Comparison of ENCODE assay signal across 12 cellular contexts in genomic region chr1:9443913-9444445, GRCh38.
DNase-seq lines count a peak whose midpoint lies in the region; ATAC-seq and TF ChIP-seq lines count a peak whose summit lies in the region.
"Had no signal": no experiment of that assay in that cellular context is flagged by ENCODE, and none has a peak within 500 bp of the region (broad histone marks: within the 10 kb centered on the region; RNA-seq: fewer than 3 reads in every experiment).

No MANE protein-coding gene starts in this region.

- peak in 1 of 2 donors; percentile 31 for TF ChIP-seq POLR2A in thyroid gland (IDR thresholded peaks at IDR 0.05)

- peaks cover 13% of the 10 kb centered on the region for H3K4me1 ChIP-seq in RWPE2 (ENCODE audit: insufficient read depth, poor library complexity, severe bottlenecking)
- H3K4me1 ChIP-seq in endocrine pancreas (ENCODE audit: control insufficient read depth, insufficient read depth, low read length), result no peaks in the 10 kb centered on the region
- H3K4me1 ChIP-seq in thyroid gland, result peaks cover 40 to 71% of the 10 kb centered on the region in 2 donors
- peaks cover 9% of the 10 kb centered on the region; the same call in 1 of the 2 replicates for H3K4me1 ChIP-seq in SJCRH30

- H3K4me3 Mint-ChIP-seq in nephron, result peak overlapping the region; percentile 31 to 56 (median 52)

- H3K9ac ChIP-seq in endocrine pancreas (ENCODE audit: control insufficient read depth, insufficient read depth, low read length), result peak overlapping the region; percentile 14
- H3K9ac ChIP-seq: GM23248 had no signal

- H3K9me3 Mint-ChIP-seq in nephron, result no peaks in the 10 kb centered on the region

- H3K27ac ChIP-seq in RWPE2 (ENCODE audit: poor library complexity, severe bottlenecking), result peak overlapping the region; percentile 51
- H3K27ac ChIP-seq in thyroid gland, result peak overlapping the region; percentile 53 to 89 (median 86)
- H3K27ac ChIP-seq in SJCRH30, result no peak overlapping the region
- H3K27ac ChIP-seq: GM23248 had no signal

- peaks cover 71% of the 10 kb centered on the region for H3K4me1 Mint-ChIP-seq in nephron

- WGBS in thyroid gland, 2 donors, result 38 to 49% methylated on average over 14 of the region's 14 CpGs

- ATAC-seq in RWPE2 (ENCODE audit: low read depth), result peak; percentile 86
- ATAC-seq: left lobe of liver, PC-3 had no signal

- no peaks in the 10 kb centered on the region for H3K36me3 Mint-ChIP-seq in nephron (ENCODE audit: low read depth)

- no peaks in the 10 kb centered on the region for H3K36me3 ChIP-seq in RWPE2 (ENCODE audit: low read depth)
- no peaks in the 10 kb centered on the region for H3K36me3 ChIP-seq in endocrine pancreas (ENCODE audit: control insufficient read depth, insufficient read depth, low read length)
- H3K36me3 ChIP-seq in thyroid gland, result no peaks in the 10 kb centered on the region
- no peaks in the 10 kb centered on the region for H3K36me3 ChIP-seq in SJCRH30

- H3K27me3 Mint-ChIP-seq in nephron (ENCODE audit: low read depth), result no peaks in the 10 kb centered on the region

- intact Hi-C loops in thyroid gland (cut with DNase I), result no loop called here

- H3K9me3 ChIP-seq in RWPE2 (ENCODE audit: severe bottlenecking), result no peaks in the 10 kb centered on the region
- H3K9me3 ChIP-seq in endocrine pancreas (ENCODE audit: control insufficient read depth, low read length), result no peaks in the 10 kb centered on the region
- H3K9me3 ChIP-seq in thyroid gland, result no peaks in the 10 kb centered on the region
- H3K9me3 ChIP-seq in SJCRH30 (replicated peaks), result no peaks in the 10 kb centered on the region

- H3K27ac Mint-ChIP-seq in nephron, result peak overlapping the region; percentile 97 to 98 (median 98)

- TF ChIP-seq CTCF in RWPE2 (IDR thresholded peaks at IDR 0.05; ENCODE audit: poor library complexity, severe bottlenecking), result no peak
- no peak for TF ChIP-seq CTCF in nephron (IDR thresholded peaks at IDR 0.05; ENCODE audit: unreplicated experiment in 3 of 3)
- no peak for TF ChIP-seq CTCF in thyroid gland (IDR thresholded peaks at IDR 0.05)

- H3K27me3 ChIP-seq in RWPE2 (ENCODE audit: insufficient read depth, poor library complexity, severe bottlenecking) (no peaks in the 10 kb centered on the region), endocrine pancreas (ENCODE audit: control insufficient read depth, insufficient read depth, low read length) (no peaks in the 10 kb centered on the region), thyroid gland (no peaks in the 10 kb centered on the region), SJCRH30 (peaks cover 15% of the 10 kb centered on the region)

- no peak overlapping the region for H3K4me3 ChIP-seq in RWPE2 (ENCODE audit: severe bottlenecking)
- H3K4me3 ChIP-seq in endocrine pancreas (ENCODE audit: control insufficient read depth, insufficient read depth, low read length), result no peak overlapping the region
- H3K4me3 ChIP-seq in thyroid gland (replicated peaks in 1 of 3), result no peak overlapping the region
- no peak overlapping the region for H3K4me3 ChIP-seq in SJCRH30
- H3K4me3 ChIP-seq: GM23248 had no signal

- DNase-seq in RWPE2 (ENCODE audit: low spot score) (no peak), thyroid gland (peak; percentile 63 to 78), superior temporal gyrus (ENCODE audit: extremely low spot score) (no peak), NCI-H1930 (lab: John Stamatoyannopoulos, UW) (no peak), inferior parietal cortex (ENCODE audit: extremely low spot score) (no peak), SJCRH30 (no peak)
- DNase-seq: GM23248, NCI-H187 treated with DMSO at 0.1 percent for 48 hours, PC-3 had no signal

Comparison
In these comparisons a context has a peak if more than half of its experiments do, and no peak if none do; other contexts are left out.
1. DNase-seq: peak in thyroid gland (2 of 2); none in RWPE2 (single experiment), superior temporal gyrus (single experiment), NCI-H1930 (0 of 2), inferior parietal cortex (single experiment) and SJCRH30 (0 of 2).